Comparison of ENCODE assay signal across 8 cellular contexts in the genomic region with DNA sequence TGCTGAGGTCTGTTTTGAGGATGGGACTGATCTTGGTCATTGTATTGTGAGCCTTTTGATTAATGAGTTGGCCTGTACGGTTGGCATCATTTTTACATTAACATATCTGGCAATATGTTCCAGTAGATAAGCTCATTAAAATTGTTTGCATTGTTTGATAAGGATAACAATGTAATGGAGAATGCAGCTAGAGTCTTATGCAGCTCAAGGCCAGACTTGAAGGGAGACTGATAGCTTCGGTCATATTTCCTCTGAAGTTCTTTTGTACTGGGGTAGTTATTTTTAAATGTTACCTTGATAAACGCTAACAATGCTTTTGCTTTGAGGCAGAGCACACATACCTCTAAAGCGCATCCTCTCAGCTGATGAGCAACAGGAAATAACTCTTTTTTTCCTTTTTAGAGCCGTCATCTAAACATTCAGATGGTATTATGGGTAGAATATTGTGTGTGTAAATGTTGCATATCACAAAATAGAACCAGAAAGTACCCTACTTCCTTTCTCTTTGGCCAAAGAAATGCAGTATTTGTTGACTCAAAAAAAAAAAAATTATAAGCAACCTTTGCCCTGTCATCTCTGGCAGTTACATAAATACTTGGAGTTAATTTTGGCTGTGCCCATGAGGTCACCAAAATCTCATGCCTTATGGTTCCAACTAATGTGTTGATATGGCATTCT. TPM values are rescaled to one million over a fixed set of nuclear protein-coding genes. Genes with fewer than 3 reads are reported as not detected.
DNase-seq lines count a peak whose midpoint lies in the region; ATAC-seq and TF ChIP-seq lines count a peak whose summit lies in the region.

No MANE protein-coding gene starts in this region.

- H3K4me1 Mint-ChIP-seq in activated CD4-positive, alpha-beta memory T cell treated with anti-CD3 and anti-CD28 coated beads for 36 hours (ENCODE audit: low read depth) = peaks cover 75% of the 10 kb centered on the region
- H3K4me1 Mint-ChIP-seq in stimulated activated effector memory CD8-positive, alpha-beta T cell treated with anti-CD3 and anti-CD28 coated beads, Interleukin-12 subunit alpha, Interleukin-12 subunit beta, amount 100 ng/mL, for 72 hours = peaks cover 89% of the 10 kb centered on the region

- peak overlapping the region; percentile 39 for H3K27ac ChIP-seq in ACC112 (ENCODE audit: low read depth, low read length)
- H3K27ac ChIP-seq in right atrium auricular region = peak overlapping the region; percentile 89 to 92

- no peak for TF ChIP-seq CTCF in right atrium auricular region (IDR thresholded peaks at IDR 0.05)

- H3K79me2 ChIP-seq in ACC112 (ENCODE audit: control insufficient read depth, insufficient read depth, low read length, unreplicated experiment) = peaks cover 57% of the 10 kb centered on the region

- H3K27ac Mint-ChIP-seq in activated CD4-positive, alpha-beta memory T cell treated with anti-CD3 and anti-CD28 coated beads for 36 hours = peak overlapping the region; percentile 94
- H3K27ac Mint-ChIP-seq in stimulated activated effector memory CD8-positive, alpha-beta T cell treated with anti-CD3 and anti-CD28 coated beads, Interleukin-12 subunit alpha, Interleukin-12 subunit beta, amount 100 ng/mL, for 72 hours = peak overlapping the region; percentile 97

- DNase-seq in activated CD4-positive, alpha-beta memory T cell treated with anti-CD3 and anti-CD28 coated beads for 36 hours = no peak
- no peak for DNase-seq in right atrium auricular region (ENCODE audit: low spot score)
- no peak for DNase-seq in stimulated activated effector memory CD8-positive, alpha-beta T cell treated with anti-CD3 and anti-CD28 coated beads, Interleukin-12 subunit alpha, Interleukin-12 subunit beta, amount 100 ng/mL, for 72 hours (ENCODE audit: low spot score in 2 of 2)
- DNase-seq in NCI-H1436 (lab: John Stamatoyannopoulos, UW) = no peak
- DNase-seq in T1000 (lab: John Stamatoyannopoulos, UW) = no peak
- no peak for DNase-seq in GF-D8 (lab: John Stamatoyannopoulos, UW)

- H3K36me3 Mint-ChIP-seq in activated CD4-positive, alpha-beta memory T cell treated with anti-CD3 and anti-CD28 coated beads for 36 hours = peaks cover 5% of the 10 kb centered on the region
- H3K36me3 Mint-ChIP-seq in stimulated activated effector memory CD8-positive, alpha-beta T cell treated with anti-CD3 and anti-CD28 coated beads, Interleukin-12 subunit alpha, Interleukin-12 subunit beta, amount 100 ng/mL, for 72 hours = peaks cover 20% of the 10 kb centered on the region

- H3K9me3 ChIP-seq in right atrium auricular region = no peaks in the 10 kb centered on the region

- H3K4me3 ChIP-seq in ACC112 (ENCODE audit: low read depth, low read length) (peak overlapping the region; percentile 93), right atrium auricular region (peak overlapping the region; percentile 76 to 87)

- POLR2A ChIA-PET in activated CD4-positive, alpha-beta memory T cell treated with anti-CD3 and anti-CD28 coated beads for 36 hours (lab: Charles Lee) = interaction anchor here (1.2 to 4.1 kb wide), 5 partner anchors 9 to 198 kb away, joined by 3 to 46 read pairs (median 6); a partner anchor contains a TSS

- H3K4me1 ChIP-seq in ACC112 (ENCODE audit: control insufficient read depth, insufficient read depth, low read length, unreplicated experiment) (peaks cover 55% of the 10 kb centered on the region), right atrium auricular region (peaks cover 0 to 59% of the 10 kb centered on the region in 2 donors)

- H3K9me3 Mint-ChIP-seq in activated CD4-positive, alpha-beta memory T cell treated with anti-CD3 and anti-CD28 coated beads for 36 hours = no peaks in the 10 kb centered on the region
- H3K9me3 Mint-ChIP-seq in stimulated activated effector memory CD8-positive, alpha-beta T cell treated with anti-CD3 and anti-CD28 coated beads, Interleukin-12 subunit alpha, Interleukin-12 subunit beta, amount 100 ng/mL, for 72 hours = no peaks in the 10 kb centered on the region

- peak; percentile 25 for ATAC-seq in GM19395 (IDR thresholded peaks at IDR 0.05; ENCODE audit: unreplicated experiment)
- peak; percentile 61 for ATAC-seq in stimulated activated effector memory CD8-positive, alpha-beta T cell treated with anti-CD3 and anti-CD28 coated beads, Interleukin-12 subunit alpha, Interleukin-12 subunit beta, amount 100 ng/mL, for 72 hours

- peak overlapping the region; percentile 98 for H3K4me3 Mint-ChIP-seq in activated CD4-positive, alpha-beta memory T cell treated with anti-CD3 and anti-CD28 coated beads for 36 hours
- H3K4me3 Mint-ChIP-seq in stimulated activated effector memory CD8-positive, alpha-beta T cell treated with anti-CD3 and anti-CD28 coated beads, Interleukin-12 subunit alpha, Interleukin-12 subunit beta, amount 100 ng/mL, for 72 hours = peak overlapping the region; percentile 97

- CTCF ChIA-PET in activated CD4-positive, alpha-beta memory T cell treated with anti-CD3 and anti-CD28 coated beads for 36 hours (lab: Charles Lee) = interaction anchor here (5.4 kb wide), 1 partner anchor 15 kb away, joined by 57 read pairs; no protein-coding TSS in a partner anchor

- intact Hi-C loops in activated CD4-positive, alpha-beta memory T cell treated with anti-CD3 and anti-CD28 coated beads for 36 hours (cut with micrococcal nuclease) = loop anchor here (1.0 to 10.0 kb wide), 15 partner anchors 8 to 1025 kb away; a partner anchor contains a TSS

- H3K36me3 ChIP-seq in ACC112 (ENCODE audit: insufficient read depth, low read length) (no peaks in the 10 kb centered on the region), right atrium auricular region (no peaks in the 10 kb centered on the region)

- H3K27me3 ChIP-seq in ACC112 (ENCODE audit: insufficient read depth, low read length) (no peaks in the 10 kb centered on the region), right atrium auricular region (no peaks in the 10 kb centered on the region)

- peak overlapping the region; percentile 31 for H2AFZ ChIP-seq in ACC112 (ENCODE audit: low read length, unreplicated experiment)

- no peaks in the 10 kb centered on the region for H3K27me3 Mint-ChIP-seq in activated CD4-positive, alpha-beta memory T cell treated with anti-CD3 and anti-CD28 coated beads for 36 hours

RNA-seq across cellular contexts. Expression of a gene that starts 1.3 kb away (rescaled TPM):
- total RNA-seq in activated CD4-positive, alpha-beta memory T cell treated with anti-CD3 and anti-CD28 coated beads for 36 hours = 10 to 100 TPM; 46.4 to 46.5 TPM
- 100 to 1,000 TPM; 107 to 133 TPM for total RNA-seq in right atrium auricular region
